In genomic region chr7:92179393-92179924, GRCh38 we compare ENCODE assay signal across 8 cellular contexts. TPM values are rescaled to one million over a fixed set of nuclear protein-coding genes. Genes with fewer than 3 reads are reported as not detected.
DNase-seq lines count a peak whose midpoint lies in the region; ATAC-seq, FAIRE-seq and TF ChIP-seq lines count a peak whose summit lies in the region.

No MANE protein-coding gene starts in this region.

- FAIRE-seq in small intestine (lab: Jason Lieb, UNC), result no peak

- H3K27ac Mint-ChIP-seq in CD8-positive, alpha-beta memory T cell, result peak overlapping the region in 4 of 8 donors; percentile 39 to 70 (median 56)

- H3K9me3 ChIP-seq in CD8-positive, alpha-beta memory T cell (ENCODE audit: low read length), result no peaks in the 10 kb centered on the region
- H3K9me3 ChIP-seq in iPS-20b (ENCODE audit: insufficient read depth, low read depth, low read length), result peaks cover 14% of the 10 kb centered on the region
- no peaks in the 10 kb centered on the region for H3K9me3 ChIP-seq in small intestine (ENCODE audit: control insufficient read depth, low read depth)
- 0 out of 2 replicates have a peak, but pooled peaks cover 2% of the 10 kb centered on the region for H3K9me3 ChIP-seq in HAP-1

- H3K36me3 ChIP-seq in CD8-positive, alpha-beta memory T cell (ENCODE audit: insufficient read depth, low read length), result no peaks in the 10 kb centered on the region
- H3K36me3 ChIP-seq in iPS-20b (ENCODE audit: insufficient read depth, low read depth, low read length) (no peaks in the 10 kb centered on the region), small intestine (ENCODE audit: control insufficient read depth in 2 of 2, insufficient read depth in 2 of 2, low read length in 2 of 2) (no peaks in the 10 kb centered on the region), HAP-1 (replicated peaks) (no peaks in the 10 kb centered on the region)

- CTCF ChIA-PET in CD8-positive, alpha-beta memory T cell (lab: Charles Lee), result interaction anchor here (0.7 to 1.7 kb wide), 12 partner anchors 11 to 349 kb away, joined by 3 to 9 read pairs (median 4); partner anchors contain the start of genes ANKIB1, CYP51A1, GATAD1 and KRIT1

- no peaks in the 10 kb centered on the region for H3K27me3 ChIP-seq in CD8-positive, alpha-beta memory T cell (ENCODE audit: insufficient read depth, low read length, poor library complexity, severe bottlenecking)
- H3K27me3 ChIP-seq in iPS-20b (ENCODE audit: insufficient read depth, low read length), result peaks cover 15% of the 10 kb centered on the region
- H3K27me3 ChIP-seq in small intestine (ENCODE audit: control insufficient read depth in 2 of 2, insufficient read depth in 2 of 2, low read length in 2 of 2), result no peaks in the 10 kb centered on the region
- no peaks in the 10 kb centered on the region for H3K27me3 ChIP-seq in HAP-1 (ENCODE audit: low read depth)

- peak; percentile 8 for ATAC-seq in HG02884 (IDR thresholded peaks at IDR 0.05; ENCODE audit: unreplicated experiment)

- POLR2A ChIA-PET in CD8-positive, alpha-beta memory T cell (lab: Charles Lee), result interaction anchor here (1.5 kb wide), 1 partner anchor 46 kb away, joined by 4 read pairs; the partner anchor contains the start of gene CYP51A1

- no peak for TF ChIP-seq CTCF in astrocyte of the spinal cord (IDR thresholded peaks at IDR 0.05; ENCODE audit: low read depth, low read length)

- no peaks in the 10 kb centered on the region for H3K36me3 Mint-ChIP-seq in CD8-positive, alpha-beta memory T cell

- peaks cover 0 to 4% (median 2%) of the 10 kb centered on the region in 5 donors for H3K9me3 Mint-ChIP-seq in CD8-positive, alpha-beta memory T cell

- H3K4me1 Mint-ChIP-seq in CD8-positive, alpha-beta memory T cell, result peaks cover 6 to 13% (median 12%) of the 10 kb centered on the region in 3 donors

- H3K9ac ChIP-seq in iPS-20b (ENCODE audit: low read depth, low read length), result peak overlapping the region; percentile 52; the same call in 1 of the 2 replicates

- no peak overlapping the region for H3K27ac ChIP-seq in CD8-positive, alpha-beta memory T cell (ENCODE audit: low read depth, low read length)
- no peak overlapping the region for H3K27ac ChIP-seq in iPS-20b (ENCODE audit: low read length)
- H3K27ac ChIP-seq in small intestine (ENCODE audit: low read depth in 1 of 2, low read length in 1 of 2), result peak overlapping the region in 1 of 2 donors; percentile 69

- WGBS in small intestine, 3 donors, result 25 to 37% (median 36%) methylated on average over 20 of the region's 20 CpGs

- H3K27me3 Mint-ChIP-seq in CD8-positive, alpha-beta memory T cell, result peaks cover 0 to 7% of the 10 kb centered on the region in 2 donors

- in situ Hi-C loops in astrocyte of the spinal cord (cut with HindIII; ENCODE audit: low sequenced_read_pairs) (no loop called here), HAP-1 (cut with MboI; ENCODE audit: low sequenced_read_pairs) (no loop called here)

- peaks cover 6% of the 10 kb centered on the region for H3K4me1 ChIP-seq in CD8-positive, alpha-beta memory T cell (ENCODE audit: insufficient read depth, low read length)
- H3K4me1 ChIP-seq in iPS-20b (ENCODE audit: insufficient read depth, low read length), result no peaks in the 10 kb centered on the region
- no peaks in the 10 kb centered on the region for H3K4me1 ChIP-seq in small intestine (ENCODE audit: control insufficient read depth in 2 of 2, insufficient read depth in 1 of 2, low read depth in 1 of 2, low read length in 1 of 2)
- H3K4me1 ChIP-seq in HAP-1, result no peaks in the 10 kb centered on the region

- DNase-seq in CD8-positive, alpha-beta memory T cell, result no peak
- no peak for DNase-seq in astrocyte of the spinal cord (ENCODE audit: low read depth, low spot score)
- DNase-seq in small intestine, result no peak
- no peak for DNase-seq in HUDEP-2 (lab: John Stamatoyannopoulos, UW; ENCODE audit: unreplicated experiment in 76 of 76)
- no peak for DNase-seq in RKO (ENCODE audit: low spot score)
- no peak for DNase-seq in HAP-1 (ENCODE audit: low spot score in 2 of 2)

- peak overlapping the region; percentile 44 to 92 (median 80) for H3K4me3 Mint-ChIP-seq in CD8-positive, alpha-beta memory T cell

- H3K4me3 ChIP-seq in CD8-positive, alpha-beta memory T cell (ENCODE audit: low read length), result peak overlapping the region; percentile 53
- H3K4me3 ChIP-seq in astrocyte of the spinal cord (ENCODE audit: low read depth, low read length) (peak overlapping the region; percentile 40), iPS-20b (ENCODE audit: low read length) (peak overlapping the region; percentile 58; the same call in 1 of the 2 replicates), small intestine (ENCODE audit: low read depth in 1 of 2, low read length in 2 of 2) (peak overlapping the region; percentile 28 to 57), HAP-1 (no peak overlapping the region; the same call in 1 of the 2 replicates)

RNA-seq across cellular contexts. Expression of gene LRRD1, which starts 0.5 kb away (rescaled TPM):
- not detected for total RNA-seq in CD8-positive, alpha-beta memory T cell
- polyA plus RNA-seq in CD8-positive, alpha-beta memory T cell, result not detected
- polyA plus RNA-seq in small intestine, result under 1 TPM in 1 of 3 donors, not detected in 2; 0.01 TPM

RNA-seq across cellular contexts. Expression of gene CYP51A1, which starts 45.2 kb away (rescaled TPM):
- 10 to 100 TPM; 44.5 TPM for total RNA-seq in CD8-positive, alpha-beta memory T cell
- polyA plus RNA-seq in CD8-positive, alpha-beta memory T cell, result 13.4 TPM
- 10 to 100 TPM in 2 of 3 donors, 1 to 10 TPM in 1; 9.7 to 92.5 (median 15.7) TPM for polyA plus RNA-seq in small intestine
